In the genomic region with DNA sequence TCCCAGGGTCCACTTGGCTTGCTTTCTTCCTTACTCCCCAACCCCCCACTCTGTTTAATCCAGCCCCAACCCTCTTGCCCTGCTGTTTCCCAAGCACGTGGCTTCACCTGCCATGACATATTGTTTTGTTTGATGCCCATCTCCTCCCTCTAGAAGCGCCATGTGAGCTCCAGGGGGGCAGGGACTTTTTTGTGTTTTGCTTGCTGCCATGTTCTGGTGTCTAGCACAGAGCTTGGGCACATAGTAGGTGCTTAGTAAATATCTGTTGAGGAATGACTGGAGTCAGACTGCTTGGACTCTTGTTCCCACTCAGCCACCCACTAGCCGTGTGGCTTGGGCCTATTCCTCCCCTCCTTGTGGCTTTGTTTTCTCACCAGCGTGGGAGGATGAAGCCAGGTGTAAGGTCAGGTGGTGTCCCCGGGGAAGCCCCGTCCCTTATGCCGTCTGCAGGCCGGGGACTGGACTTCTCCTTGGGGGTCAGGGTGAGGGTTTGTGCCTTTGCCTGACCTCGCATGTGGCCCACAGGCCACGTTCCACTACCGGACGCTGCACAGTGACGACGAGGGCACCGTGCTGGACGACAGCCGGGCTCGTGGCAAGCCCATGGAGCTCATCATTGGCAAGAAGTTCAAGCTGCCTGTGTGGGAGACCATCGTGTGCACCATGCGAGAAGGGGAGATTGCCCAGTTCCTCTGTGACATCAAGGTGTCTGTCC, we compare ENCODE assay signal across 10 cellular contexts. TPM values are rescaled to one million over a fixed set of nuclear protein-coding genes. Genes with fewer than 3 reads are reported as not detected.
DNase-seq lines count a peak whose midpoint lies in the region; ATAC-seq, FAIRE-seq and TF ChIP-seq lines count a peak whose summit lies in the region.
"Had no signal": no experiment of that assay in that cellular context is flagged by ENCODE, and none has a peak within 500 bp of the region (broad histone marks: within the 10 kb centered on the region; RNA-seq: fewer than 3 reads in every experiment).

No MANE protein-coding gene starts in this region.

- H3K4me3 Mint-ChIP-seq in T-helper 17 cell (peak overlapping the region; percentile 96), memory B cell (peak overlapping the region; percentile 73)

- H3K4me1 ChIP-seq in small intestine (ENCODE audit: control insufficient read depth in 2 of 2, insufficient read depth in 1 of 2, low read depth in 1 of 2, low read length in 1 of 2), result peaks cover 2% of the 10 kb centered on the region in 2 donors

- H3K36me3 Mint-ChIP-seq in T-helper 17 cell (ENCODE audit: low read depth) (peaks cover 7% of the 10 kb centered on the region), memory B cell (peaks cover 15% of the 10 kb centered on the region)

- no peak for ATAC-seq in T-helper 17 cell
- ATAC-seq in memory B cell (ENCODE audit: low read depth), result peak; percentile 12
- no peak for ATAC-seq in HG02970 (IDR thresholded peaks at IDR 0.05; ENCODE audit: low FRiP score, unreplicated experiment)

- H3K9me3 ChIP-seq in T-helper 17 cell (ENCODE audit: control insufficient read depth, low read length, poor library complexity, severe bottlenecking) (no peaks in the 10 kb centered on the region), small intestine (ENCODE audit: control insufficient read depth, low read depth) (no peaks in the 10 kb centered on the region)

- DNase-seq in GM12891 (ENCODE audit: insufficient read length, low spot score) (peak; percentile 71), GM20000 (ENCODE audit: low spot score) (peak; percentile 86), T-helper 17 cell (no peak), memory B cell (ENCODE audit: low spot score in 2 of 2) (peak in 1 of 2 donors; percentile 40), small intestine (no peak), KG1 (lab: John Stamatoyannopoulos, UW) (no peak), NCI-H345 (lab: John Stamatoyannopoulos, UW) (no peak)
- DNase-seq: MV-4-11 had no signal

- no peaks in the 10 kb centered on the region for H3K27me3 ChIP-seq in small intestine (ENCODE audit: control insufficient read depth in 2 of 2, insufficient read depth in 2 of 2, low read length in 2 of 2)

- no peak overlapping the region for H3K4me3 ChIP-seq in small intestine (ENCODE audit: low read depth in 1 of 2, low read length in 2 of 2)
- H3K4me3 ChIP-seq: lung had no signal

- TF ChIP-seq POLR2A in GM12891 (IDR thresholded peaks at IDR 0.05; ENCODE audit: low read depth, low read length), result no peak

- H3K36me3 ChIP-seq in small intestine (ENCODE audit: control insufficient read depth in 2 of 2, insufficient read depth in 2 of 2, low read length in 2 of 2), result peaks cover 0 to 5% of the 10 kb centered on the region in 2 donors

- FAIRE-seq in GM12891 (lab: Jason Lieb, UNC) (peak; percentile 97), small intestine (lab: Jason Lieb, UNC) (no peak)

- 73 to 86% (median 74%) methylated on average over 20 of the region's 20 CpGs for WGBS in small intestine, 3 donors

- no peak for TF ChIP-seq CTCF in GM20000 (IDR thresholded peaks at IDR 0.05; ENCODE audit: extremely low read depth, missing control alignments)

- peak overlapping the region in 1 of 2 donors; percentile 48 for H3K27ac ChIP-seq in small intestine (ENCODE audit: low read depth in 1 of 2, low read length in 1 of 2)

- H3K4me1 Mint-ChIP-seq in T-helper 17 cell (peaks cover 63% of the 10 kb centered on the region), memory B cell (peaks cover 58% of the 10 kb centered on the region)

- H3K27ac Mint-ChIP-seq in T-helper 17 cell (peak overlapping the region; percentile 99), memory B cell (peak overlapping the region; percentile 92)

- H3K9me3 Mint-ChIP-seq in memory B cell, result no peaks in the 10 kb centered on the region

- H3K27me3 Mint-ChIP-seq in T-helper 17 cell (no peaks in the 10 kb centered on the region), memory B cell (no peaks in the 10 kb centered on the region)

TF ChIP-seq in GM12891, 5 proteins besides CTCF, POLR2A, EP300 and RAD21:
- TF ChIP-seq POU2F2 (IDR thresholded peaks at IDR 0.05; ENCODE audit: low read depth, low read length), result peak; percentile 84
- no peak for TF ChIP-seq PAX5 (IDR thresholded peaks at IDR 0.05; ENCODE audit: insufficient read depth, low read length, severe bottlenecking)
- TF ChIP-seq SPI1 (IDR thresholded peaks at IDR 0.05; ENCODE audit: low read depth, low read length), result peak; percentile 82
- TF ChIP-seq POLR2AphosphoS5 (IDR thresholded peaks at IDR 0.05; ENCODE audit: low read depth, low read length), result peak; percentile 50; the same call in 1 of the 2 replicates
- no peak for TF ChIP-seq TAF1 (IDR thresholded peaks at IDR 0.05; ENCODE audit: low read depth, low read length)

RNA-seq across cellular contexts. Expression of gene AIP, which starts 3.8 kb away (rescaled TPM):
- polyA plus RNA-seq in GM12891 (2012; ENCODE audit: low read depth, missing spikeins), result 94.7 TPM
- total RNA-seq in T-helper 17 cell, result 100 to 1,000 TPM in 1 of 2 donors, 10 to 100 TPM in 1; 98.3 to 109 TPM
- polyA plus RNA-seq in small intestine, result 100 to 1,000 TPM in 1 of 3 donors, 10 to 100 TPM in 2; 67.1 to 102 (median 92.1) TPM

RNA-seq across cellular contexts. Expression of gene TMEM134, which starts 17.6 kb away (rescaled TPM):
- 49.6 TPM for polyA plus RNA-seq in GM12891 (2012; ENCODE audit: low read depth, missing spikeins)
- 10 to 100 TPM; 48.7 to 65.6 TPM for total RNA-seq in T-helper 17 cell
- 100 to 1,000 TPM in 1 of 3 donors, 10 to 100 TPM in 2; 70.7 to 119 (median 71.7) TPM for polyA plus RNA-seq in small intestine

RNA-seq across cellular contexts. Expression of gene PITPNM1, which starts 18.5 kb away (rescaled TPM):
- 23.3 TPM for polyA plus RNA-seq in GM12891 (2012; ENCODE audit: low read depth, missing spikeins)
- total RNA-seq in T-helper 17 cell, result 100 to 1,000 TPM; 109 to 121 TPM
- polyA plus RNA-seq in small intestine, result 10 to 100 TPM; 31.2 to 38.0 (median 33.8) TPM

RNA-seq across cellular contexts. Expression of gene CDK2AP2, which starts 21.3 kb away (rescaled TPM):
- 28.9 TPM for polyA plus RNA-seq in GM12891 (2012; ENCODE audit: low read depth, missing spikeins)
- total RNA-seq in T-helper 17 cell, result 10 to 100 TPM; 33.8 to 45.6 TPM
- polyA plus RNA-seq in small intestine, result 100 to 1,000 TPM in 2 of 3 donors, 10 to 100 TPM in 1; 87.8 to 108 (median 107) TPM

RNA-seq across cellular contexts. Expression of gene CABP4, which starts 31.5 kb away (rescaled TPM):
- polyA plus RNA-seq in GM12891 (2012; ENCODE audit: low read depth, missing spikeins), result 0.12 TPM
- 10 to 100 TPM in 1 of 2 donors, 1 to 10 TPM in 1; 7.5 to 12.1 TPM for total RNA-seq in T-helper 17 cell
- 1 to 10 TPM in 1 of 3 donors, under 1 TPM in 1, not detected in 1; 0.27 to 1.1 TPM for polyA plus RNA-seq in small intestine

Comparison
In these comparisons a context has a peak if more than half of its experiments do, and no peak if none do; other contexts are left out.
1. DNase-seq: peak in GM12891 (single experiment) and GM20000 (single experiment); none in T-helper 17 cell (0 of 3), small intestine (single experiment), KG1 (single experiment) and NCI-H345 (single experiment).